ENCODE assay signal across 1 cellular context in genomic region chr17:18014006-18014405, GRCh38.
TF ChIP-seq lines count a peak whose summit lies in the region.

No MANE protein-coding gene starts in this region.

TF ChIP-seq in HEK293, 187 proteins besides CTCF, POLR2A, EP300 and RAD21 (continued from another document):
- TF ChIP-seq ATF2 (tag by site-specific recombination; IDR thresholded peaks at IDR 0.05; ENCODE audit: low read depth), result no peak
